In genomic region chr12:6228535-6229223, GRCh38 we compare ENCODE assay signal across 10 cellular contexts. TPM values are rescaled to one million over a fixed set of nuclear protein-coding genes. Genes with fewer than 3 reads are reported as not detected.
DNase-seq lines count a peak whose midpoint lies in the region; ATAC-seq, FAIRE-seq and TF ChIP-seq lines count a peak whose summit lies in the region.
"Had no signal": no experiment of that assay in that cellular context is flagged by ENCODE, and none has a peak within 500 bp of the region (broad histone marks: within the 10 kb centered on the region; RNA-seq: fewer than 3 reads in every experiment).

No MANE protein-coding gene starts in this region.

- POLR2A ChIA-PET in HepG2 (lab: Yijun Ruan, JAX), result interaction anchor here (0.8 to 1.4 kb wide), 4 partner anchors 28 to 158 kb away, joined by 3 to 7 read pairs (median 4); partner anchors contain the start of gene CD9

- H3K27ac ChIP-seq in coronary artery (peak overlapping the region; percentile 85 to 92), thoracic aorta (peak overlapping the region; percentile 92 to 94), HepG2 (ENCODE audit: extremely low read length, insufficient read depth, low read length) (no peak overlapping the region)

- ATAC-seq in thoracic aorta (ENCODE audit: insufficient number of reproducible peaks, low FRiP score, low read depth) (no peak), HG02588 (IDR thresholded peaks at IDR 0.05; ENCODE audit: unreplicated experiment) (no peak), HepG2 (no peak)
- ATAC-seq: activated T-cell treated with anti-CD3 and anti-CD28 coated beads, Interleukin-2, amount 50 U/mL, for 4 hours had no signal

- no TSS peak for BruUV-seq in HepG2 (replicated peaks; lab: Mats Ljungman, UMichigan)

- TF ChIP-seq CTCF in coronary artery (IDR thresholded peaks at IDR 0.05), result no peak
- TF ChIP-seq CTCF in thoracic aorta (IDR thresholded peaks at IDR 0.05), result no peak
- no peak for TF ChIP-seq CTCF in HepG2 (CRISPR knock-in tag; IDR thresholded peaks at IDR 0.05)

- TF ChIP-seq EP300 in HepG2 (IDR thresholded peaks at IDR 0.05; ENCODE audit: low read depth in 2 of 2, low read length in 2 of 2) (no peak), HepG2 (CRISPR knock-in tag; IDR thresholded peaks at IDR 0.05; ENCODE audit: borderline replicate concordance) (no peak)

- H3K36me3 ChIP-seq in mucosa of stomach (ENCODE audit: control insufficient read depth, insufficient read depth, low read length) (peaks cover 9% of the 10 kb centered on the region), thoracic aorta (peaks cover 6% of the 10 kb centered on the region), HepG2 (replicated peaks in 1 of 2; ENCODE audit: control insufficient read depth in 1 of 2, insufficient read depth in 2 of 2, low read length in 2 of 2) (no peaks in the 10 kb centered on the region; a peak in 1 of 5 replicates)

- H3K9ac ChIP-seq in mucosa of stomach (ENCODE audit: low read length) (peak overlapping the region; percentile 61), HepG2 (ENCODE audit: insufficient read depth, low read depth, low read length) (no peak overlapping the region)

- H3K9me3 ChIP-seq in mucosa of stomach (ENCODE audit: control insufficient read depth, low read length), result no peaks in the 10 kb centered on the region
- no peaks in the 10 kb centered on the region for H3K9me3 ChIP-seq in thoracic aorta
- no peaks in the 10 kb centered on the region for H3K9me3 ChIP-seq in HepG2 (ENCODE audit: low read length)

- peaks cover 97% of the 10 kb centered on the region for H3K4me1 ChIP-seq in mucosa of stomach (ENCODE audit: control insufficient read depth, insufficient read depth, low read length)
- peaks cover 87 to 98% of the 10 kb centered on the region in 2 donors for H3K4me1 ChIP-seq in thoracic aorta (ENCODE audit: control insufficient read depth in 1 of 2, low read depth in 2 of 2)
- peaks cover 99% of the 10 kb centered on the region for H3K4me1 ChIP-seq in HepG2 (ENCODE audit: insufficient read depth, low read length)

- peak overlapping the region; percentile 29 for H3K4me3 ChIP-seq in coronary artery
- no peak overlapping the region for H3K4me3 ChIP-seq in mucosa of stomach (ENCODE audit: low read length)
- no peak overlapping the region for H3K4me3 ChIP-seq in thoracic aorta
- H3K4me3 ChIP-seq in HepG2 (replicated peaks in 1 of 3; ENCODE audit: insufficient read depth in 1 of 3, low read depth in 2 of 3, low read length in 3 of 3), result no peak overlapping the region

- H3K79me2 ChIP-seq in HepG2 (ENCODE audit: insufficient read depth, low read length), result no peaks in the 10 kb centered on the region

- no peaks in the 10 kb centered on the region for H3K27me3 ChIP-seq in mucosa of stomach (ENCODE audit: control insufficient read depth, insufficient read depth, low read length)
- H3K27me3 ChIP-seq in thoracic aorta (replicated peaks; ENCODE audit: insufficient read depth), result no peaks in the 10 kb centered on the region
- no peaks in the 10 kb centered on the region for H3K27me3 ChIP-seq in HepG2 (ENCODE audit: control insufficient read depth in 1 of 2, insufficient read depth in 2 of 2, low read length in 2 of 2)

- peak; percentile 11 for DNase-seq in NCI-H69 (lab: John Stamatoyannopoulos, UW)
- no peak for DNase-seq in coronary artery (ENCODE audit: low spot score)
- no peak for DNase-seq in thoracic aorta (ENCODE audit: low spot score)
- no peak for DNase-seq in HepG2 (ENCODE audit: low spot score)
- no peak for DNase-seq in 8988T
- no peak for DNase-seq in iPS-NIHi7 (ENCODE audit: extremely low spot score)
- DNase-seq: activated T-cell treated with anti-CD3 and anti-CD28 coated beads, Interleukin-2, amount 50 U/mL, for 4 hours; NCI-H1092 had no signal

- no peak overlapping the region for H2AFZ ChIP-seq in HepG2 (ENCODE audit: low read length)

- no peak overlapping the region for H3K4me2 ChIP-seq in HepG2 (ENCODE audit: low read depth, low read length)

- intact Hi-C loops in HepG2 (cut with micrococcal nuclease; ENCODE audit: unreplicated experiment), result no loop called here

- no peak for TF ChIP-seq RAD21 in HepG2 (CRISPR knock-in tag; IDR thresholded peaks at IDR 0.05)

- no peaks in the 10 kb centered on the region for H4K20me1 ChIP-seq in HepG2 (ENCODE audit: insufficient read depth, low read length)

- CTCF ChIA-PET in HepG2 (lab: Yijun Ruan, JAX; ENCODE audit: low intra/inter-chr PET ratio, low total read pairs), result no interaction called here

- in situ Hi-C loops in HepG2 (cut with HindIII; ENCODE audit: extremely low pct_ligation_motif_present, low pct_unique_long_range_greater_than_20kb), result no loop called here

- no peak for FAIRE-seq in HepG2 (lab: Jason Lieb, UNC)

- TF ChIP-seq POLR2A in HepG2 (IDR thresholded peaks at IDR 0.05; ENCODE audit: insufficient read depth in 1 of 2, low read depth in 2 of 2, low read length in 2 of 2), result no peak

- WGBS in HepG2 (ENCODE audit: low lambda C conversion rate), result 91% methylated on average over 7 of the region's 9 CpGs

TF ChIP-seq in HepG2, 621 proteins besides CTCF, POLR2A, EP300 and RAD21 (continues in another document):
- no peak for TF ChIP-seq SP140L (CRISPR knock-in tag; IDR thresholded peaks at IDR 0.05; ENCODE audit: borderline replicate concordance)
- TF ChIP-seq ZBTB10 (CRISPR knock-in tag; IDR thresholded peaks at IDR 0.05; ENCODE audit: borderline replicate concordance), result no peak
- TF ChIP-seq SNAPC5 (CRISPR knock-in tag; IDR thresholded peaks at IDR 0.05; ENCODE audit: borderline replicate concordance), result no peak
- TF ChIP-seq POLR2G (IDR thresholded peaks at IDR 0.05; ENCODE audit: low read depth, low read length), result no peak
- TF ChIP-seq MXD4 (CRISPR knock-in tag; IDR thresholded peaks at IDR 0.05), result no peak
- TF ChIP-seq ELK4 (CRISPR knock-in tag; IDR thresholded peaks at IDR 0.05; ENCODE audit: borderline replicate concordance), result no peak

RNA-seq across cellular contexts. Expression of gene CD9, which starts 28.5 kb away (rescaled TPM):
- total RNA-seq in thoracic aorta, result 100 to 1,000 TPM; 249 to 300 TPM
- total RNA-seq in HepG2 (2016; rRNA removed; fragmentation: Illumina TruSeq; extraction: Trizol), result 4.3 and 5.8 TPM in 2 replicates
- total RNA-seq in HepG2 (2016; cell fraction: cytosol; rRNA removed; fragmentation: Illumina TruSeq; extraction: Trizol; ENCODE audit: low read depth), result 1.3 and 2.0 TPM in 2 replicates
- total RNA-seq in HepG2 (2016; cell fraction: insoluble cytoplasmic fraction; rRNA removed; fragmentation: Illumina TruSeq; extraction: Trizol), result 2.4 and 6.9 TPM in 2 replicates
- total RNA-seq in HepG2 (2016; cell fraction: membrane; rRNA removed; fragmentation: Illumina TruSeq; extraction: Trizol), result 2.1 and 2.4 TPM in 2 replicates
- total RNA-seq in HepG2 (2016; cell fraction: nucleus; rRNA removed; fragmentation: Illumina TruSeq; extraction: Trizol), result 5.9 and 6.5 TPM in 2 replicates
- 38.3 and 40.1 TPM in 2 replicates for polyA plus RNA-seq in HepG2 (2011; rRNA removed)
- polyA plus RNA-seq in HepG2 (2011; cell fraction: cytosol; rRNA removed), result 30.3 and 47.3 TPM in 2 replicates
- 15.2 and 20.2 TPM in 2 replicates for polyA plus RNA-seq in HepG2 (2011; cell fraction: nucleus; rRNA removed)
- 30.0 and 52.7 TPM in 2 replicates for polyA plus RNA-seq in HepG2 (2012)
- 1.4 and 1.8 TPM in 2 replicates for polyA plus RNA-seq in HepG2 (2016; cell fraction: cytosol; fragmentation: Illumina TruSeq; extraction: Trizol; ENCODE audit: low read depth)
- 5.2 and 5.4 TPM in 2 replicates for polyA plus RNA-seq in HepG2 (2016; cell fraction: insoluble cytoplasmic fraction; fragmentation: Illumina TruSeq; extraction: Trizol; ENCODE audit: low read depth)
- polyA plus RNA-seq in HepG2 (2016; cell fraction: membrane; fragmentation: Illumina TruSeq; extraction: Trizol; ENCODE audit: low read depth), result 1.9 and 2.4 TPM in 2 replicates
- 10.1 and 12.9 TPM in 2 replicates for polyA plus RNA-seq in HepG2 (2016; cell fraction: nucleus; fragmentation: Illumina TruSeq; extraction: Trizol; ENCODE audit: insufficient read depth, low read depth)
- polyA minus RNA-seq in HepG2 (2011; rRNA and poly(A)+ RNA removed; ENCODE audit: low replicate concordance), result 21.6 and 243 TPM in 2 replicates
- 12.1 and 13.6 TPM in 2 replicates for polyA minus RNA-seq in HepG2 (2011; cell fraction: cytosol; rRNA and poly(A)+ RNA removed)
- 8.9 and 10.4 TPM in 2 replicates for polyA minus RNA-seq in HepG2 (2011; cell fraction: nucleus; rRNA and poly(A)+ RNA removed)

Comparison
In these comparisons a context has a peak if more than half of its experiments do, and no peak if none do; other contexts are left out.
1. RNA of gene CD9, which starts 28.5 kb away (total RNA-seq): 249 to 300 TPM in thoracic aorta; 1.3 to 6.9 TPM in HepG2; every median in the first group is over 10 times any median in the second.